Comparison of ENCODE assay signal across 1 cellular context in the genomic region with DNA sequence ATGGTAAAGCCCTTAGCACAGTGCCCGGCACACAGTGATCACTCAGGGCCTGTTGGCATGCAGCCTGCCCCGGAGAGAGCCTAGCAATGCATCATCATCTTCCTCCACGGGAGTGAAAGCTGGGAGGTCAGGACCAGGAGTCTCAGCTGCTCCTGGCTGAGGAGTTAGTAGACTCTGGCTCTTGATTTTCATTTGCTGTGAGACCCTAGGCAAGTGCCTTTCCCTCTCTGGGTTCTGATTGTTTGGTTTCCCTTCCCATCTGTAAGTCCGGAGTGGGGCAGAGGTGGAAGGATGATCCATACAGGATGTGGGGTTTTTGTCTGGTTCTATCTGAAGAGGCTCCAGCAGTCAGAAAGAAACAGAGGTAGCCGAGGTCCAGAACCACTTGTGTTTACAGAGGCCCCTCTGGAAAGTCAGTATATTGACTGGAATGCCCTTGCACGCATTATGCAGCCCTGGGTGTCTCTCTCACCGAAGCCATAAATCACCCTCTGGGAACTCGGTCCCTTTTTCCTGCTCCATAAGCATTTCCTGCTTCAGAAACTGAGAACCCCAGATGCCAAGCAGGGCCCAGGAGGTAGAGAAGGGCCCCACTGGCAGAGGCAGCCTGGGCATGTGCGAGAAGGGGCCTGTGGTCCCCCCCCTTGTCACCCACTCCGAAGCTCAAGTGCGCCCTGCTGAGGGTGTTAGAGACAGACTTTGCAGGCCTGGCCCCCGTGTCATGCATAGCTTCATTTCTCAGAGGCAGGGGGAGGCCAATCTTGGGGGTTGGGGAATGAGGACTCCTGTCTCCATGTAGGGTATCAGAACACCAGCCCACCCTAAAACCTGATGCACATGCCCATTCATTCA.
TF ChIP-seq lines count a peak whose summit lies in the region.

No MANE protein-coding gene starts in this region.

TF ChIP-seq in K562, 482 proteins besides CTCF, POLR2A, EP300 and RAD21:
- TF ChIP-seq DPF2 (IDR thresholded peaks at IDR 0.05) = no peak
- no peak for TF ChIP-seq TEAD4 (IDR thresholded peaks at IDR 0.05; ENCODE audit: low read length)
- TF ChIP-seq TEAD4 (CRISPR knock-in tag; IDR thresholded peaks at IDR 0.05; ENCODE audit: borderline replicate concordance) = no peak
- peak; percentile 65 for TF ChIP-seq PKNOX1 (IDR thresholded peaks at IDR 0.05)
- TF ChIP-seq MEIS2 (IDR thresholded peaks at IDR 0.05; ENCODE audit: partially characterized antibody) = peak; percentile 51
- TF ChIP-seq BCL6 (CRISPR knock-in tag; IDR thresholded peaks at IDR 0.05) = no peak
- TF ChIP-seq, protein P1, sequence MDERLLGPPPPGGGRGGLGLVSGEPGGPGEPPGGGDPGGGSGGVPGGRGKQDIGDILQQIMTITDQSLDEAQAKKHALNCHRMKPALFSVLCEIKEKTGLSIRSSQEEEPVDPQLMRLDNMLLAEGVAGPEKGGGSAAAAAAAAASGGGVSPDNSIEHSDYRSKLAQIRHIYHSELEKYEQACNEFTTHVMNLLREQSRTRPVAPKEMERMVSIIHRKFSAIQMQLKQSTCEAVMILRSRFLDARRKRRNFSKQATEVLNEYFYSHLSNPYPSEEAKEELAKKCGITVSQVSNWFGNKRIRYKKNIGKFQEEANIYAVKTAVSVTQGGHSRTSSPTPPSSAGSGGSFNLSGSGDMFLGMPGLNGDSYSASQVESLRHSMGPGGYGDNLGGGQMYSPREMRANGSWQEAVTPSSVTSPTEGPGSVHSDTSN (CRISPR knock-in tag; IDR thresholded peaks at IDR 0.05; ENCODE audit: low read depth) = no peak
- TF ChIP-seq, protein P1 (tag; conservative IDR thresholded peaks at IDR 0.05; ENCODE audit: low read depth) = peak; percentile 35; the same call in 1 of the 2 replicates
- no peak for TF ChIP-seq PHB (CRISPR knock-in tag; IDR thresholded peaks at IDR 0.05)
- no peak for TF ChIP-seq E2F6 (IDR thresholded peaks at IDR 0.05; ENCODE audit: borderline replicate concordance in 1 of 2, extremely low read depth in 1 of 2, insufficient read depth in 1 of 2, insufficient read length in 1 of 2, low read depth in 1 of 2, low read length in 1 of 2, poor library complexity in 1 of 2, severe bottlenecking in 1 of 2)
TF ChIP-seq in K562: peak in this region for 3.
